ENCODE assay signal across 24 cellular contexts in the genomic region with DNA sequence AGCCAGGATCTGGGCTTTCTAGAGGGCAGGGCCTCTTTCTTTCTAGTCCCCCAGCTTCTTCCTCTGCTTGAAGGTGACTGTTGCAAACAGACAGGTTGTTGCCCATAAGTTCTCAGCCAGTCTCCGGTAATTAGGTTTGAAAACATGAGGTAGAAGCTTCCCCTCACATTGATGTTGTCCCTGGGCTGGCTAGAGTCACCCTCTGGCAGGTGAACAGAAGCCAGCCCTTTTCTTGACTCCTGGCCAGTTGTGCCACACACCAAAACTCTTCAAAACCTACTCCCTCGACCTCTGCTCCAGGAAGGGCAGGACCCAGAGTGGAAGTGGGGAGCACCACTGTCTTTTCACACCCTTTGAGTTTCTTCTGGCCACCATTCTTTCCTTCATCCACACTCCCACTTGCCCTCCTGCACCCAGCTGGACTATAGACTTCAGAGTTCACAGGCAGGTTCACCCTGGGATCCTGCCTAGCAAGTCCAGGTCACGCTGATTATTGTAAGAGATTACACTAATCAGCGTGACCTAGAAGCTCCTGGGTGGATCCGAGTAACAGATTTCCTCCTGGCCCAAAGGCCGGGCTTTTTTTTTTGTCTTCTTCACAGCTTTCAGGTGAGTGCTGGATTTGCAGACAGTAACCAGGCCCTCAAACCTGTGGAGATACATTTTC. TPM values are rescaled to one million over a fixed set of nuclear protein-coding genes. Genes with fewer than 3 reads are reported as not detected.
"Had no signal": no experiment of that assay in that cellular context is flagged by ENCODE, and none has a peak within 500 bp of the region (broad histone marks: within the 10 kb centered on the region; RNA-seq: fewer than 3 reads in every experiment).

No MANE protein-coding gene starts in this region.

- H3K27ac ChIP-seq: RWPE1 had no signal

- H3K4me3 ChIP-seq: MG63 had no signal

- H3K36me3 ChIP-seq: MG63 had no signal

- H3K9me3 ChIP-seq: MG63 had no signal

- H3K27me3 ChIP-seq: MG63 had no signal

- ATAC-seq: Panc1, PC-3, SK-N-SH treated with all-trans-retinoic acid at 6 μM for 48 hours had no signal

- DNase-seq: IMR-90, Karpas-422, KG1, MG63, NCI-H1092, NCI-H1105 treated with DMSO at 0.1 percent for 48 hours, NCI-H1417 treated with DMSO at 0.1 percent for 48 hours, NCI-H187, NCI-H2029, NCI-H2081 treated with DMSO at 0.1 percent for 48 hours, NCI-H2171, NCI-H226, NCI-H446, NCI-H510A, NCI-H524 treated with DMSO at 0.1 percent for 48 hours, NCI-H69, NCI-H774, PC-3, SHP77 had no signal

RNA-seq across cellular contexts. Expression of a gene that starts 37.4 kb away (rescaled TPM):
- total RNA-seq: HT-29, OCI-LY7 had no signal
